ENCODE assay signal across 8 cellular contexts in genomic region chrX:16868920-16869319, GRCh38. TPM values are rescaled to one million over a fixed set of nuclear protein-coding genes. Genes with fewer than 3 reads are reported as not detected.
DNase-seq lines count a peak whose midpoint lies in the region; ATAC-seq and TF ChIP-seq lines count a peak whose summit lies in the region.

No MANE protein-coding gene starts in this region.

- peaks cover 10% of the 10 kb centered on the region for H3F3A ChIP-seq in DOHH2 (ENCODE audit: control insufficient read depth, insufficient read depth)
- 0 out of 2 replicates have a peak, but pooled peaks cover 3% of the 10 kb centered on the region for H3F3A ChIP-seq in PC-9 (ENCODE audit: insufficient read depth, low read depth)

- H3K4me1 Mint-ChIP-seq in progenitor cell of endocrine pancreas (ENCODE audit: low read depth) = peaks cover 43% of the 10 kb centered on the region

- 3 to 30% methylated on average over 7 of the region's 7 CpGs for WGBS in esophagus, 2 donors

- H3K9me2 ChIP-seq in DOHH2 (replicated peaks; ENCODE audit: control insufficient read depth, low read length) (no peaks in the 10 kb centered on the region), PC-9 (ENCODE audit: insufficient read depth) (no peaks in the 10 kb centered on the region)

- peaks cover 42% of the 10 kb centered on the region for H3K36me3 ChIP-seq in DOHH2 (ENCODE audit: control insufficient read depth, low read length)
- H3K36me3 ChIP-seq in PC-9 (ENCODE audit: low read depth) = no peaks in the 10 kb centered on the region
- no peaks in the 10 kb centered on the region for H3K36me3 ChIP-seq in esophagus (ENCODE audit: control insufficient read depth in 2 of 2, insufficient read depth in 2 of 2, low read length in 1 of 2)

- peak overlapping the region; percentile 96 for H3K27ac Mint-ChIP-seq in progenitor cell of endocrine pancreas

- DNase-seq in PC-9 (no peak), progenitor cell of endocrine pancreas (ENCODE audit: low spot score, unreplicated experiment) (no peak), NCI-H526 treated with DMSO at 0.1 percent for 48 hours (lab: John Stamatoyannopoulos, UW) (no peak), NCI-H1436 (lab: John Stamatoyannopoulos, UW) (no peak)

- H3K9me3 ChIP-seq in DOHH2 (ENCODE audit: control insufficient read depth, insufficient read depth, low read length) (no peaks in the 10 kb centered on the region), PC-9 (ENCODE audit: insufficient read depth, low read depth) (no peaks in the 10 kb centered on the region), esophagus (ENCODE audit: control insufficient read depth in 2 of 2, insufficient read depth in 1 of 2, low read depth in 1 of 2, low read length in 1 of 2) (no peaks in the 10 kb centered on the region)

- TSS peak; percentile 34 for BruUV-seq in PC-9 (replicated peaks; lab: Mats Ljungman, UMichigan)

- ATAC-seq in HG02571 (IDR thresholded peaks at IDR 0.05; ENCODE audit: unreplicated experiment) (no peak), HG03108 (IDR thresholded peaks at IDR 0.05; ENCODE audit: unreplicated experiment) (no peak)

- H3K79me2 ChIP-seq in DOHH2 (ENCODE audit: control insufficient read depth, low read length) (peaks cover 61% of the 10 kb centered on the region), PC-9 (ENCODE audit: low read depth) (peaks cover 56% of the 10 kb centered on the region)

- H3K27ac ChIP-seq in DOHH2 (ENCODE audit: low read depth, low read length) = peak overlapping the region; percentile 35
- H3K27ac ChIP-seq in PC-9 = 0 out of 2 replicates have a peak overlapping the region, but pooled peaks have one; percentile 16
- H3K27ac ChIP-seq in esophagus (ENCODE audit: low read depth in 2 of 2, low read length in 1 of 2) = no peak overlapping the region

- H3K27me3 Mint-ChIP-seq in progenitor cell of endocrine pancreas = no peaks in the 10 kb centered on the region

- H3K9me3 Mint-ChIP-seq in progenitor cell of endocrine pancreas (ENCODE audit: low read depth) = no peaks in the 10 kb centered on the region

- H3K4me3 ChIP-seq in DOHH2 (ENCODE audit: low read length) (peak overlapping the region; percentile 89), PC-9 (peak overlapping the region; percentile 81), esophagus (ENCODE audit: low read depth in 1 of 2, low read length in 2 of 2) (peak overlapping the region; percentile 60 to 73)

- H4K20me1 ChIP-seq in DOHH2 (ENCODE audit: control insufficient read depth, insufficient read depth, low read depth, low read length) (peaks cover 22% of the 10 kb centered on the region), PC-9 (ENCODE audit: insufficient read depth) (peaks cover 14% of the 10 kb centered on the region)

- peak overlapping the region; percentile 79 for H3K4me3 Mint-ChIP-seq in progenitor cell of endocrine pancreas (ENCODE audit: low read depth)

- TF ChIP-seq CTCF in DOHH2 (IDR thresholded peaks at IDR 0.05; ENCODE audit: low read depth, low read length, poor library complexity, severe bottlenecking) = no peak
- TF ChIP-seq CTCF in PC-9 (conservative IDR thresholded peaks at IDR 0.05) = no peak
- no peak for TF ChIP-seq CTCF in progenitor cell of endocrine pancreas (IDR thresholded peaks at IDR 0.05; ENCODE audit: unreplicated experiment)

- H3K4me2 ChIP-seq in DOHH2 (ENCODE audit: low read length) (peak overlapping the region; percentile 84), PC-9 (peak overlapping the region; percentile 94)

- 0 out of 2 replicates have a peak overlapping the region, but pooled peaks have one; percentile 48 for H2AFZ ChIP-seq in PC-9

- peaks cover 9% of the 10 kb centered on the region for H3K36me3 Mint-ChIP-seq in progenitor cell of endocrine pancreas (ENCODE audit: insufficient read depth)

- no peaks in the 10 kb centered on the region for H3K27me3 ChIP-seq in DOHH2 (ENCODE audit: control insufficient read depth, low read length)
- no peaks in the 10 kb centered on the region for H3K27me3 ChIP-seq in PC-9 (ENCODE audit: insufficient read depth, low read depth)
- no peaks in the 10 kb centered on the region for H3K27me3 ChIP-seq in esophagus (ENCODE audit: control insufficient read depth in 1 of 2, insufficient read depth in 2 of 2, low read length in 2 of 2)

- POLR2A ChIA-PET in PC-9 (lab: Charles Lee; ENCODE audit: unreplicated experiment) = no interaction called here

- CTCF ChIA-PET in PC-9 (lab: Charles Lee) = no interaction called here

- H3K4me1 ChIP-seq in DOHH2 (ENCODE audit: control insufficient read depth, low read length) (peaks cover 59% of the 10 kb centered on the region), PC-9 (replicated peaks; ENCODE audit: insufficient read depth) (peaks cover 21% of the 10 kb centered on the region), esophagus (ENCODE audit: control insufficient read depth in 2 of 2, insufficient read depth in 2 of 2, low read length in 1 of 2) (peaks cover 0 to 2% of the 10 kb centered on the region in 2 donors)

- intact Hi-C loops in PC-9 (cut with micrococcal nuclease; ENCODE audit: unreplicated experiment) = loop anchor here (5.0 kb wide), 1 partner anchor 178 kb away; no protein-coding TSS in a partner anchor

RNA-seq across cellular contexts. Expression of gene RBBP7, which starts 1.2 kb away (rescaled TPM):
- total RNA-seq in PC-9 (2021) (152 and 197 TPM in 2 replicates), progenitor cell of endocrine pancreas (234 and 235 TPM in 2 replicates)
- 10 to 100 TPM; 72.0 to 87.0 TPM for polyA plus RNA-seq in esophagus

Comparison
In these comparisons a context has a peak if more than half of its experiments do, and no peak if none do; other contexts are left out.
1. H3K27ac ChIP-seq: peak in DOHH2 (single experiment) and PC-9 (single experiment); none in esophagus (0 of 2).
2. Peak in every context shown above with its lines, with median percentiles within 50 percentile points of each other: H3K4me3 ChIP-seq.